ENCODE assay signal across 1 cellular context in the genomic region with DNA sequence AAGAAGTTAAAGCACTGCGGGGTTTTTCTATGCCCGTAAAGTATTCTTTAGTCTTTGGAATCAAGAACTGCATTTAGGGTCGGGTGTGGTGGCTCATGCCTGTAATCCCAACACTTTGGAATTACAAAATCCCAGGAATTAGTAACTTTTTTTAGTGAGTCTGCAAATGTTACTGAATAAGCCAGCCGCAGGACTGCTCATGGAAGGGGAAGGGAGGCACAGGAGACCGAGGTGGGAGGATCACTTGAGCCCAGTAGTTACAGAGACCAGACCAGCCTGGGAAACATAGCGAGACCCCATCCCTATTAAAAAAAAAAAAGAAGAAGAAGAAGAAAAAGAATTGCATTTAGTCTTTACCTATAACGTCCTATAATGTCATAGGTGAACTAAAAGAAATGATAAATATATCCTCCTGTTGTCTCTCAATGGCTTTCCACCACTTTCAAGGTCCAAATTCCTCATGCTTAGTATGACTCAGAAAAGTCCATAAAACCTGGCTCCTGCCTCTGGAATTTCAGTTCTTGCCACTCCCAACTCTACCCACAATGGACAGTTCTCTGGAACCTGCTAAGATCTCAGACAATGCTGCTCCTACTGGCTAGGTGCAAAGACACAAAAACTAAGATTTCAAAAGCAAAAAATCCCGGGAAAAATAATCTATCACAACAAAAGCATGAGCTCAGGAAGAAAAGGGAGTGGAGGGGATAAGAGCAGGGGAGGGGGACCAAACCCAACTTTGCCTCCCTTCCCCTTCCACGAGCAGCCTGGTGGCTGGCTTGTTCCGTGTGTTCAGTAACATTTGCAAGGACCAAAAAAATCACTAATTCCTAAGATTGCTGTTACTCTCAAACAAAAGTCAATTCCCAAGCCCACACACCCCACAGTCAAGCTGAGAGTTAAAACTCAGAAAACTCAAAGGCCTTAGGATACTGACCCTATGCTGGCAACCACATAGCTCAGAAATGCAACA.
A peak's percentile ranks its signal among the peaks of the same experiment; 100 is the strongest.
TF ChIP-seq lines count a peak whose summit lies in the region.

No MANE protein-coding gene starts in this region.

TF ChIP-seq in HepG2, 621 proteins besides CTCF, POLR2A, EP300 and RAD21 (continued from another document):
- TF ChIP-seq, protein P1, sequence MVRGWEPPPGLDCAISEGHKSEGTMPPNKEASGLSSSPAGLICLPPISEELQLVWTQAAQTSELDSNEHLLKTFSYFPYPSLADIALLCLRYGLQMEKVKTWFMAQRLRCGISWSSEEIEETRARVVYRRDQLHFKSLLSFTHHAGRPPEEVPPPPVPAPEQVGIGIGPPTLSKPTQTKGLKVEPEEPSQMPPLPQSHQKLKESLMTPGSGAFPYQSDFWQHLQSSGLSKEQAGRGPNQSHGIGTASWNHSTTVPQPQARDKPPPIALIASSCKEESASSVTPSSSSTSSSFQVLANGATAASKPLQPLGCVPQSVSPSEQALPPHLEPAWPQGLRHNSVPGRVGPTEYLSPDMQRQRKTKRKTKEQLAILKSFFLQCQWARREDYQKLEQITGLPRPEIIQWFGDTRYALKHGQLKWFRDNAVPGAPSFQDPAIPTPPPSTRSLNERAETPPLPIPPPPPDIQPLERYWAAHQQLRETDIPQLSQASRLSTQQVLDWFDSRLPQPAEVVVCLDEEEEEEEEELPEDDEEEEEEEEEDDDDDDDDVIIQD (CRISPR knock-in tag; IDR thresholded peaks at IDR 0.05; ENCODE audit: low read depth), result peak; percentile 96
- no peak for TF ChIP-seq ZNF841 (CRISPR knock-in tag; IDR thresholded peaks at IDR 0.05; ENCODE audit: borderline replicate concordance)
- TF ChIP-seq SALL2 (CRISPR knock-in tag; IDR thresholded peaks at IDR 0.05), result no peak
- TF ChIP-seq, protein P2, sequence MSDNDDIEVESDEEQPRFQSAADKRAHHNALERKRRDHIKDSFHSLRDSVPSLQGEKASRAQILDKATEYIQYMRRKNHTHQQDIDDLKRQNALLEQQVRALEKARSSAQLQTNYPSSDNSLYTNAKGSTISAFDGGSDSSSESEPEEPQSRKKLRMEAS (IDR thresholded peaks at IDR 0.05), result peak; percentile 50
- TF ChIP-seq KLF9 (CRISPR knock-in tag; IDR thresholded peaks at IDR 0.05; ENCODE audit: low read depth), result no peak; the same call in 1 of the 2 replicates
- no peak for TF ChIP-seq MBNL3 (CRISPR knock-in tag; conservative IDR thresholded peaks at IDR 0.05)
- no peak for TF ChIP-seq ZNF317 (CRISPR knock-in tag; IDR thresholded peaks at IDR 0.05)
- TF ChIP-seq ERF (CRISPR knock-in tag; IDR thresholded peaks at IDR 0.05), result peak; percentile 60; the same call in 1 of the 2 replicates
- TF ChIP-seq, protein P3, sequence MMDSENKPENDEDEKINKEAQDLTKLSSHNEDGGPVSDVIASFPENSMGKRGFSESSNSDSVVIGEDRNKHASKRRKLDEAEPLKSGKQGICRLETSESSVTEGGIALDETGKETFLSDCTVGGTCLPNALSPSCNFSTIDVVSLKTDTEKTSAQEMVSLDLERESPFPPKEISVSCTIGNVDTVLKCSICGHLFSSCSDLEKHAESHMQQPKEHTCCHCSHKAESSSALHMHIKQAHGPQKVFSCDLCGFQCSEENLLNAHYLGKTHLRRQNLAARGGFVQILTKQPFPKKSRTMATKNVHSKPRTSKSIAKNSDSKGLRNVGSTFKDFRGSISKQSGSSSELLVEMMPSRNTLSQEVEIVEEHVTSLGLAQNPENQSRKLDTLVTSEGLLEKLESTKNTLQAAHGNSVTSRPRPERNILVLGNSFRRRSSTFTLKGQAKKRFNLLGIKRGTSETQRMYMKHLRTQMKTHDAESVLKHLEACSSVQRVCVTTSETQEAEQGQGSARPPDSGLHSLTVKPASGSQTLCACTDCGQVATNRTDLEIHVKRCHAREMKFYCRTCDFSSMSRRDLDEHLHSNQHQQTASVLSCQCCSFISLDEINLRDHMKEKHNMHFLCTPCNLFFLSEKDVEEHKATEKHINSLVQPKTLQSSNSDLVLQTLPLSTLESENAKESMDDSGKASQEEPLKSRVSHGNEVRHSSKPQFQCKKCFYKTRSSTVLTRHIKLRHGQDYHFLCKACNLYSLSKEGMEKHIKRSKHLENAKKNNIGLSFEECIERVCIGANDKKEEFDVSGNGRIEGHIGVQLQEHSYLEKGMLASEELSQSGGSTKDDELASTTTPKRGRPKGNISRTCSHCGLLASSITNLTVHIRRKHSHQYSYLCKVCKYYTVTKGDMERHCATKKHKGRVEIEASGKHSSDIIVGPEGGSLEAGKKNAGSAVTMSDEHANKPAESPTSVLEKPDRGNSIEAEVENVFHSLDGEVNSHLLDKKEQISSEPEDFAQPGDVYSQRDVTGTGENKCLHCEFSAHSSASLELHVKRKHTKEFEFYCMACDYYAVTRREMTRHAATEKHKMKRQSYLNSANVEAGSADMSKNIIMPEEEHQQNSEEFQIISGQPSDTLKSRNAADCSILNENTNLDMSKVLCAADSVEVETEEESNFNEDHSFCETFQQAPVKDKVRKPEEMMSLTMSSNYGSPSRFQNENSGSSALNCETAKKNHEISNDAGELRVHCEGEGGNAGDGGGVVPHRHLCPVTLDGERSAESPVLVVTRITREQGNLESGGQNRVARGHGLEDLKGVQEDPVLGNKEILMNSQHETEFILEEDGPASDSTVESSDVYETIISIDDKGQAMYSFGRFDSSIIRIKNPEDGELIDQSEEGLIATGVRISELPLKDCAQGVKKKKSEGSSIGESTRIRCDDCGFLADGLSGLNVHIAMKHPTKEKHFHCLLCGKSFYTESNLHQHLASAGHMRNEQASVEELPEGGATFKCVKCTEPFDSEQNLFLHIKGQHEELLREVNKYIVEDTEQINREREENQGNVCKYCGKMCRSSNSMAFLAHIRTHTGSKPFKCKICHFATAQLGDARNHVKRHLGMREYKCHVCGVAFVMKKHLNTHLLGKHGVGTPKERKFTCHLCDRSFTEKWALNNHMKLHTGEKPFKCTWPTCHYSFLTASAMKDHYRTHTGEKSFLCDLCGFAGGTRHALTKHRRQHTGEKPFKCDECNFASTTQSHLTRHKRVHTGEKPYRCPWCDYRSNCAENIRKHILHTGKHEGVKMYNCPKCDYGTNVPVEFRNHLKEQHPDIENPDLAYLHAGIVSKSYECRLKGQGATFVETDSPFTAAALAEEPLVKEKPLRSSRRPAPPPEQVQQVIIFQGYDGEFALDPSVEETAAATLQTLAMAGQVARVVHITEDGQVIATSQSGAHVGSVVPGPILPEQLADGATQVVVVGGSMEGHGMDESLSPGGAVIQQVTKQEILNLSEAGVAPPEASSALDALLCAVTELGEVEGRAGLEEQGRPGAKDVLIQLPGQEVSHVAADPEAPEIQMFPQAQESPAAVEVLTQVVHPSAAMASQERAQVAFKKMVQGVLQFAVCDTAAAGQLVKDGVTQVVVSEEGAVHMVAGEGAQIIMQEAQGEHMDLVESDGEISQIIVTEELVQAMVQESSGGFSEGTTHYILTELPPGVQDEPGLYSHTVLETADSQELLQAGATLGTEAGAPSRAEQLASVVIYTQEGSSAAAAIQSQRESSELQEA (CRISPR knock-in tag; IDR thresholded peaks at IDR 0.05; ENCODE audit: not compliant biosample characterization), result no peak
- TF ChIP-seq, protein P4, sequence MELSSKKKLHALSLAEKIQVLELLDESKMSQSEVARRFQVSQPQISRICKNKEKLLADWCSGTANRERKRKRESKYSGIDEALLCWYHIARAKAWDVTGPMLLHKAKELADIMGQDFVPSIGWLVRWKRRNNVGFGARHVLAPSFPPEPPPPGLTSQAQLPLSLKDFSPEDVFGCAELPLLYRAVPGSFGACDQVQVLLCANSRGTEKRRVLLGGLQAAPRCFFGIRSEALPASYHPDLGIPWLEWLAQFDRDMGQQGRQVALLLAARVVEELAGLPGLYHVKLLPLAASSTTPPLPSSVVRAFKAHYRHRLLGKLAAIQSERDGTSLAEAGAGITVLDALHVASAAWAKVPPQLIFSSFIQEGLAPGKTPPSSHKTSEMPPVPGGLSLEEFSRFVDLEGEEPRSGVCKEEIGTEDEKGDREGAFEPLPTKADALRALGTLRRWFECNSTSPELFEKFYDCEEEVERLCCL (CRISPR knock-in tag; IDR thresholded peaks at IDR 0.05; ENCODE audit: borderline replicate concordance), result no peak
- TF ChIP-seq RORA (CRISPR knock-in tag; IDR thresholded peaks at IDR 0.05), result no peak
- TF ChIP-seq, protein P5, sequence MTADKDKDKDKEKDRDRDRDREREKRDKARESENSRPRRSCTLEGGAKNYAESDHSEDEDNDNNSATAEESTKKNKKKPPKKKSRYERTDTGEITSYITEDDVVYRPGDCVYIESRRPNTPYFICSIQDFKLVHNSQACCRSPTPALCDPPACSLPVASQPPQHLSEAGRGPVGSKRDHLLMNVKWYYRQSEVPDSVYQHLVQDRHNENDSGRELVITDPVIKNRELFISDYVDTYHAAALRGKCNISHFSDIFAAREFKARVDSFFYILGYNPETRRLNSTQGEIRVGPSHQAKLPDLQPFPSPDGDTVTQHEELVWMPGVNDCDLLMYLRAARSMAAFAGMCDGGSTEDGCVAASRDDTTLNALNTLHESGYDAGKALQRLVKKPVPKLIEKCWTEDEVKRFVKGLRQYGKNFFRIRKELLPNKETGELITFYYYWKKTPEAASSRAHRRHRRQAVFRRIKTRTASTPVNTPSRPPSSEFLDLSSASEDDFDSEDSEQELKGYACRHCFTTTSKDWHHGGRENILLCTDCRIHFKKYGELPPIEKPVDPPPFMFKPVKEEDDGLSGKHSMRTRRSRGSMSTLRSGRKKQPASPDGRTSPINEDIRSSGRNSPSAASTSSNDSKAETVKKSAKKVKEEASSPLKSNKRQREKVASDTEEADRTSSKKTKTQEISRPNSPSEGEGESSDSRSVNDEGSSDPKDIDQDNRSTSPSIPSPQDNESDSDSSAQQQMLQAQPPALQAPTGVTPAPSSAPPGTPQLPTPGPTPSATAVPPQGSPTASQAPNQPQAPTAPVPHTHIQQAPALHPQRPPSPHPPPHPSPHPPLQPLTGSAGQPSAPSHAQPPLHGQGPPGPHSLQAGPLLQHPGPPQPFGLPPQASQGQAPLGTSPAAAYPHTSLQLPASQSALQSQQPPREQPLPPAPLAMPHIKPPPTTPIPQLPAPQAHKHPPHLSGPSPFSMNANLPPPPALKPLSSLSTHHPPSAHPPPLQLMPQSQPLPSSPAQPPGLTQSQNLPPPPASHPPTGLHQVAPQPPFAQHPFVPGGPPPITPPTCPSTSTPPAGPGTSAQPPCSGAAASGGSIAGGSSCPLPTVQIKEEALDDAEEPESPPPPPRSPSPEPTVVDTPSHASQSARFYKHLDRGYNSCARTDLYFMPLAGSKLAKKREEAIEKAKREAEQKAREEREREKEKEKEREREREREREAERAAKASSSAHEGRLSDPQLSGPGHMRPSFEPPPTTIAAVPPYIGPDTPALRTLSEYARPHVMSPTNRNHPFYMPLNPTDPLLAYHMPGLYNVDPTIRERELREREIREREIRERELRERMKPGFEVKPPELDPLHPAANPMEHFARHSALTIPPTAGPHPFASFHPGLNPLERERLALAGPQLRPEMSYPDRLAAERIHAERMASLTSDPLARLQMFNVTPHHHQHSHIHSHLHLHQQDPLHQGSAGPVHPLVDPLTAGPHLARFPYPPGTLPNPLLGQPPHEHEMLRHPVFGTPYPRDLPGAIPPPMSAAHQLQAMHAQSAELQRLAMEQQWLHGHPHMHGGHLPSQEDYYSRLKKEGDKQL (CRISPR knock-in tag; IDR thresholded peaks at IDR 0.05; ENCODE audit: low read depth), result no peak; the same call in 1 of the 2 replicates
- no peak for TF ChIP-seq PITX1 (CRISPR knock-in tag; IDR thresholded peaks at IDR 0.05)
- no peak for TF ChIP-seq ZNF652 (CRISPR knock-in tag; IDR thresholded peaks at IDR 0.05; ENCODE audit: borderline replicate concordance, low read depth)
